ENCODE assay signal across 1 cellular context in the genomic region with DNA sequence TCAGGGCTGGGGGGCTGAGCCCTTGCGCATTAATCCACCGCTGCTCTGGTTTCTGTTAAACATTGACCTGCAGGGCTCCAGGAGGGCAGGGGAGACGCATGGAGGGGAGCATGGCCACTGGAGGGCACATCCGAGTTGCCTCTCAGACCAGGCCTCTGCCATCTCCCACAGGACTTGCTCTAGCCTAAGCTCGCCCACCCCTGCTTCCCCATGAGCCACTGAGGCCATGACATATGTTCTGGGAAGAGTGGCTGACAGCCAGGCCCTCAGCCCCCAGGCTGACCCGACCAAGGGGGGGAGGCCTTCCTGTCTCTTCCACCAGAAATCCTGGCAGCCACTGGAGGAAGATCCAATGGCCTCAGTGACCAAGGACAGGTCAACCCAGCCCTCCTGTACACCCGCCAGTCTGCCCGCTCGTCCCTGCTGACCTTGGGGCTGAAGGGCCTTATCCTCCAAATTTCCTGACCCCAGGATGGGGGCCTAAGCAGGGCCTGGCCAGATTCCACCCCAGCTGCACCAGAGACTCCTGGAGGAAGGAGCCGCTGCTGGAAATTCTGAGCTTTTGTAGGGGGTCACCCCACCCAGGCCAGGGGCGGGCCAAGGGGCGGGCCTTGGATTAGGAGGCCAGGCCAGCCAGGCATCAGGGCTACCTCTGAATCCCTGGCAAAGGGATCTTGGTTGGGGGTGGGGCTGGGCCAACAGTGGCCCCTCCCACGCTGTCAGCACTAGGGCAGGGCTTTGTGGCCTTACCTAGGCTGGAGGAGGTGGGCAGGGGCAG.
A peak's percentile ranks its signal among the peaks of the same experiment; 100 is the strongest.
TF ChIP-seq lines count a peak whose summit lies in the region.

A gene with protein sequence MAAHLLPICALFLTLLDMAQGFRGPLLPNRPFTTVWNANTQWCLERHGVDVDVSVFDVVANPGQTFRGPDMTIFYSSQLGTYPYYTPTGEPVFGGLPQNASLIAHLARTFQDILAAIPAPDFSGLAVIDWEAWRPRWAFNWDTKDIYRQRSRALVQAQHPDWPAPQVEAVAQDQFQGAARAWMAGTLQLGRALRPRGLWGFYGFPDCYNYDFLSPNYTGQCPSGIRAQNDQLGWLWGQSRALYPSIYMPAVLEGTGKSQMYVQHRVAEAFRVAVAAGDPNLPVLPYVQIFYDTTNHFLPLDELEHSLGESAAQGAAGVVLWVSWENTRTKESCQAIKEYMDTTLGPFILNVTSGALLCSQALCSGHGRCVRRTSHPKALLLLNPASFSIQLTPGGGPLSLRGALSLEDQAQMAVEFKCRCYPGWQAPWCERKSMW (minus strand): TSS at position 537 of the 778 bp plus-strand sequence. CDS start 618 bp downstream, outside the sequence.

TF ChIP-seq in K562, 482 proteins besides CTCF, POLR2A, EP300 and RAD21 (continued from another document and continues in another):
- TF ChIP-seq ZNF592 (IDR thresholded peaks at IDR 0.05) = peak; percentile 48
- TF ChIP-seq SIN3A (IDR thresholded peaks at IDR 0.05; ENCODE audit: borderline replicate concordance in 2 of 2, control insufficient read depth in 1 of 2, low read depth in 2 of 2, low read length in 2 of 2) = no peak
- no peak for TF ChIP-seq MAFK (IDR thresholded peaks at IDR 0.05; ENCODE audit: low read length)
- TF ChIP-seq THAP12 (CRISPR knock-in tag; IDR thresholded peaks at IDR 0.05) = no peak
- peak; percentile 43 for TF ChIP-seq TAF1 (IDR thresholded peaks at IDR 0.05; ENCODE audit: control insufficient read depth, extremely low read depth, insufficient read depth, low read length, severe bottlenecking)
- no peak for TF ChIP-seq MLLT1 (IDR thresholded peaks at IDR 0.05)
- TF ChIP-seq ZZZ3 (IDR thresholded peaks at IDR 0.05) = no peak
- TF ChIP-seq, protein P1, sequence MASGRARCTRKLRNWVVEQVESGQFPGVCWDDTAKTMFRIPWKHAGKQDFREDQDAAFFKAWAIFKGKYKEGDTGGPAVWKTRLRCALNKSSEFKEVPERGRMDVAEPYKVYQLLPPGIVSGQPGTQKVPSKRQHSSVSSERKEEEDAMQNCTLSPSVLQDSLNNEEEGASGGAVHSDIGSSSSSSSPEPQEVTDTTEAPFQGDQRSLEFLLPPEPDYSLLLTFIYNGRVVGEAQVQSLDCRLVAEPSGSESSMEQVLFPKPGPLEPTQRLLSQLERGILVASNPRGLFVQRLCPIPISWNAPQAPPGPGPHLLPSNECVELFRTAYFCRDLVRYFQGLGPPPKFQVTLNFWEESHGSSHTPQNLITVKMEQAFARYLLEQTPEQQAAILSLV (tag; IDR thresholded peaks at IDR 0.05) = no peak
- no peak for TF ChIP-seq ETV5 (CRISPR knock-in tag; IDR thresholded peaks at IDR 0.05; ENCODE audit: low read depth)
- TF ChIP-seq, protein P2, sequence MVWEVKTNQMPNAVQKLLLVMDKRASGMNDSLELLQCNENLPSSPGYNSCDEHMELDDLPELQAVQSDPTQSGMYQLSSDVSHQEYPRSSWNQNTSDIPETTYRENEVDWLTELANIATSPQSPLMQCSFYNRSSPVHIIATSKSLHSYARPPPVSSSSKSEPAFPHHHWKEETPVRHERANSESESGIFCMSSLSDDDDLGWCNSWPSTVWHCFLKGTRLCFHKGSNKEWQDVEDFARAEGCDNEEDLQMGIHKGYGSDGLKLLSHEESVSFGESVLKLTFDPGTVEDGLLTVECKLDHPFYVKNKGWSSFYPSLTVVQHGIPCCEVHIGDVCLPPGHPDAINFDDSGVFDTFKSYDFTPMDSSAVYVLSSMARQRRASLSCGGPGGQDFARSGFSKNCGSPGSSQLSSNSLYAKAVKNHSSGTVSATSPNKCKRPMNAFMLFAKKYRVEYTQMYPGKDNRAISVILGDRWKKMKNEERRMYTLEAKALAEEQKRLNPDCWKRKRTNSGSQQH (CRISPR knock-in tag; IDR thresholded peaks at IDR 0.05) = no peak
- peak; percentile 73 for TF ChIP-seq RBFOX2 (IDR thresholded peaks at IDR 0.05; ENCODE audit: low read depth, low read length)
- TF ChIP-seq ZNF583 (CRISPR knock-in tag; IDR thresholded peaks at IDR 0.05) = no peak
- no peak for TF ChIP-seq TSHZ1 (CRISPR knock-in tag; IDR thresholded peaks at IDR 0.05)
- TF ChIP-seq POU5F1 (IDR thresholded peaks at IDR 0.05; ENCODE audit: borderline replicate concordance, low read depth, low read length, partially characterized antibody) = no peak
- no peak for TF ChIP-seq PREB (CRISPR knock-in tag; IDR thresholded peaks at IDR 0.05)
- no peak for TF ChIP-seq NR1H2 (CRISPR knock-in tag; IDR thresholded peaks at IDR 0.05)
- peak; percentile 33 for TF ChIP-seq VEZF1 (CRISPR knock-in tag; IDR thresholded peaks at IDR 0.05)
- no peak for TF ChIP-seq FOSL1 (tag; conservative IDR thresholded peaks at IDR 0.05)
- TF ChIP-seq SMAD1 (IDR thresholded peaks at IDR 0.05; ENCODE audit: low read depth, low read length, partially characterized antibody) = no peak
- no peak for TF ChIP-seq SIRT6 (IDR thresholded peaks at IDR 0.05; ENCODE audit: low read depth, low read length)
- TF ChIP-seq, protein P3, sequence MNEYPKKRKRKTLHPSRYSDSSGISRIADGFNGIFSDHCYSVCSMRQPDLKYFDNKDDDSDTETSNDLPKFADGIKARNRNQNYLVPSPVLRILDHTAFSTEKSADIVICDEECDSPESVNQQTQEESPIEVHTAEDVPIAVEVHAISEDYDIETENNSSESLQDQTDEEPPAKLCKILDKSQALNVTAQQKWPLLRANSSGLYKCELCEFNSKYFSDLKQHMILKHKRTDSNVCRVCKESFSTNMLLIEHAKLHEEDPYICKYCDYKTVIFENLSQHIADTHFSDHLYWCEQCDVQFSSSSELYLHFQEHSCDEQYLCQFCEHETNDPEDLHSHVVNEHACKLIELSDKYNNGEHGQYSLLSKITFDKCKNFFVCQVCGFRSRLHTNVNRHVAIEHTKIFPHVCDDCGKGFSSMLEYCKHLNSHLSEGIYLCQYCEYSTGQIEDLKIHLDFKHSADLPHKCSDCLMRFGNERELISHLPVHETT (CRISPR knock-in tag; conservative IDR thresholded peaks at IDR 0.05 in 1 of 2, IDR thresholded peaks at IDR 0.05 in 1 of 2) = no peak
- no peak for TF ChIP-seq CBFA2T2 (conservative IDR thresholded peaks at IDR 0.05)
